11 cellular contexts compared by ENCODE assay signal in the genomic region with DNA sequence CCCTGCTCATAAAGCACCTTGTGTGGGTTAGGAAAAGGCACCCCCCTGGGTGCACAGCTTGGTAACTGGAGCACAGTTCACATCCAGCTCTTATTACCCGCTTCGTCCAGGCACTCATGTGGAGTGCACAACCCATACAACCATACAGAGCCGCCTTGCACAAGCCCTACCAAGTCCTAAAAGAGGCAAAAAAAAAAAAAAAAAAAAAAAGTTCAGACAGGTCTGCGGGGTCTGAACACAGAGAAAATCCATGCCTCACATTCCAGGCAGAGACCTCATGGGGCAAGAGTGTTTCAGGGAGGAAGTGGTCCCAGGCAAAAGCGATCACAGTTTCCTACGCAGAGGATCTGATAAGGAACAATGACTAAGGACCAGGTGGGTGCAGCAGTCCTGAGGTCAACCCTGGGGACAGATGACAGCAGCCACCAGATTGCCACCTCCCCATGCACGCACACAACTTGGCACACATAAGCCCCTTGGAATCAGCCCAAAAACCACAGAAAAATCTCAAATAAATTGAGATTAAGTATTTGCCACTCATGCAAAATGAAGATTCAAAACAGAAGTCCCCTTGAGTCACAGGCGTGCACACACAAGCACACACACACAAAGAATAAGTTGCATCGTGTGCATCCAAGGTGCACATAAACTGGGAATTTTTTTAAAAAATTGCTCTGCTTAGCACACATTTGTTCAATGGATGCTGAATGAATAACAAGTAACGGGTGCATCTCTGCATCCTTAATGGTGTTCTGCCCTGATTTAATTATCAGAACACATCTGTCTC.
A peak's percentile ranks its signal among the peaks of the same experiment; 100 is the strongest.
DNase-seq lines count a peak whose midpoint lies in the region; ATAC-seq and TF ChIP-seq lines count a peak whose summit lies in the region.
"Had no signal": no experiment of that assay in that cellular context is flagged by ENCODE, and none has a peak within 500 bp of the region (broad histone marks: within the 10 kb centered on the region; RNA-seq: fewer than 3 reads in every experiment).

No MANE protein-coding gene starts in this region.

- peaks cover 34% of the 10 kb centered on the region for H3K27me3 Mint-ChIP-seq in stimulated activated naive CD8-positive, alpha-beta T cell treated with anti-CD3 and anti-CD28 coated beads, Interleukin-15, amount 100 ng/mL, for 72 hours

- no peak overlapping the region for H3K4me3 ChIP-seq in choroid plexus epithelial cell (ENCODE audit: low read depth, low read length)

- H3K27ac Mint-ChIP-seq in stimulated activated naive CD8-positive, alpha-beta T cell treated with anti-CD3 and anti-CD28 coated beads, Interleukin-15, amount 100 ng/mL, for 72 hours: no peak overlapping the region

- H3K4me1 Mint-ChIP-seq in stimulated activated naive CD8-positive, alpha-beta T cell treated with anti-CD3 and anti-CD28 coated beads, Interleukin-15, amount 100 ng/mL, for 72 hours: no peaks in the 10 kb centered on the region

- peak; percentile 72 for ATAC-seq in stimulated activated naive CD8-positive, alpha-beta T cell treated with anti-CD3 and anti-CD28 coated beads, Interleukin-15, amount 100 ng/mL, for 72 hours
- ATAC-seq in GM19351 (IDR thresholded peaks at IDR 0.05; ENCODE audit: unreplicated experiment) (no peak), HG03108 (IDR thresholded peaks at IDR 0.05; ENCODE audit: unreplicated experiment) (no peak)

- H3K9me3 Mint-ChIP-seq in stimulated activated naive CD8-positive, alpha-beta T cell treated with anti-CD3 and anti-CD28 coated beads, Interleukin-15, amount 100 ng/mL, for 72 hours: no peaks in the 10 kb centered on the region

- peak; percentile 32 for DNase-seq in stimulated activated CD4-positive, alpha-beta T cell treated with anti-CD3 and anti-CD28 coated beads, Interleukin-15, amount 100 ng/mL, for 24 hours
- no peak for DNase-seq in stimulated activated CD4-positive, alpha-beta T cell treated with anti-CD3 and anti-CD28 coated beads, Interleukin-12 subunit alpha, Interleukin-12 subunit beta, amount 100 ng/mL, for 4 hours
- DNase-seq in NCI-H1694 treated with DMSO at 0.1 percent for 48 hours (lab: John Stamatoyannopoulos, UW): peak; percentile 32
- DNase-seq in choroid plexus epithelial cell (ENCODE audit: low read depth): peak; percentile 67
- DNase-seq in stimulated activated naive CD8-positive, alpha-beta T cell treated with anti-CD3 and anti-CD28 coated beads, Interleukin-15, amount 100 ng/mL, for 72 hours: peak in 1 of 2 donors; percentile 21
- no peak for DNase-seq in NCI-H1436 (lab: John Stamatoyannopoulos, UW)
- DNase-seq: activated effector memory CD4-positive, alpha-beta T cell treated with Interleukin-2 at 50 U/mL for 16 hours; Caco-2; midbrain had no signal

- no peak overlapping the region for H3K4me3 Mint-ChIP-seq in stimulated activated naive CD8-positive, alpha-beta T cell treated with anti-CD3 and anti-CD28 coated beads, Interleukin-15, amount 100 ng/mL, for 72 hours

- no peak for TF ChIP-seq CTCF in choroid plexus epithelial cell (conservative IDR thresholded peaks at IDR 0.05; ENCODE audit: low read depth, low read length)

Comparison
In these comparisons a context has a peak if more than half of its experiments do, and no peak if none do; other contexts are left out.
1. DNase-seq: peak in stimulated activated CD4-positive, alpha-beta T cell treated with anti-CD3 and anti-CD28 coated beads, Interleukin-15, amount 100 ng/mL, for 24 hours (single experiment), NCI-H1694 treated with DMSO at 0.1 percent for 48 hours (single experiment) and choroid plexus epithelial cell (single experiment); none in stimulated activated CD4-positive, alpha-beta T cell treated with anti-CD3 and anti-CD28 coated beads, Interleukin-12 subunit alpha, Interleukin-12 subunit beta, amount 100 ng/mL, for 4 hours (single experiment) and NCI-H1436 (single experiment).